In genomic region chr9:35733109-35733541, GRCh38 we compare ENCODE assay signal across 8 cellular contexts. TPM values are rescaled to one million over a fixed set of nuclear protein-coding genes. Genes with fewer than 3 reads are reported as not detected.
A peak's percentile ranks its signal among the peaks of the same experiment; 100 is the strongest.
DNase-seq lines count a peak whose midpoint lies in the region; ATAC-seq and TF ChIP-seq lines count a peak whose summit lies in the region.

No MANE protein-coding gene starts in this region.

- H3K4me3 Mint-ChIP-seq in activated CD4-positive, alpha-beta memory T cell treated with anti-CD3 and anti-CD28 coated beads, Interleukin-2, amount 10 ng/mL, durations not matched to agents 7 days and 5 days: no peak overlapping the region
- no peak overlapping the region for H3K4me3 Mint-ChIP-seq in activated CD4-positive, alpha-beta memory T cell treated with anti-CD3 and anti-CD28 coated beads for 36 hours
- peak overlapping the region in 1 of 3 donors; percentile 95 for H3K4me3 Mint-ChIP-seq in T-cell

- DNase-seq in activated CD4-positive, alpha-beta memory T cell treated with anti-CD3 and anti-CD28 coated beads, Interleukin-2, amount 10 ng/mL, durations not matched to agents 7 days and 5 days: no peak
- DNase-seq in activated CD4-positive, alpha-beta memory T cell treated with anti-CD3 and anti-CD28 coated beads for 36 hours: no peak
- DNase-seq in LoVo (ENCODE audit: low spot score): peak; percentile 57
- DNase-seq in T-cell: peak in 2 of 34 experiments; percentile 12 to 13
- no peak for DNase-seq in esophagus muscularis mucosa (ENCODE audit: extremely low spot score)
- peak; percentile 96 for DNase-seq in osteoblast (ENCODE audit: insufficient read length, low spot score, missing footprints)
- DNase-seq in pons (ENCODE audit: low spot score): no peak

- peaks cover 43% of the 10 kb centered on the region for H3K36me3 Mint-ChIP-seq in activated CD4-positive, alpha-beta memory T cell treated with anti-CD3 and anti-CD28 coated beads, Interleukin-2, amount 10 ng/mL, durations not matched to agents 7 days and 5 days (ENCODE audit: low read depth)
- H3K36me3 Mint-ChIP-seq in activated CD4-positive, alpha-beta memory T cell treated with anti-CD3 and anti-CD28 coated beads for 36 hours: peaks cover 24% of the 10 kb centered on the region
- peaks cover 17% of the 10 kb centered on the region for H3K36me3 Mint-ChIP-seq in T-cell

- intact Hi-C loops in activated CD4-positive, alpha-beta memory T cell treated with anti-CD3 and anti-CD28 coated beads for 36 hours (cut with micrococcal nuclease): loop anchor here (2.0 to 10.0 kb wide), 5 partner anchors 24 to 744 kb away; partner anchors contain the start of genes DNAJB5, FAM221B, FANCG and TMEM8B
- intact Hi-C loops in esophagus muscularis mucosa (cut with DNase I): no loop called here

- H2AFZ ChIP-seq in osteoblast (ENCODE audit: low read length): peak overlapping the region; percentile 86

- H4K20me1 ChIP-seq in osteoblast (ENCODE audit: insufficient read depth, low read length): peaks cover 32% of the 10 kb centered on the region

- peaks cover 65% of the 10 kb centered on the region for H3K79me2 ChIP-seq in osteoblast (ENCODE audit: insufficient read depth, low read length)

- POLR2A ChIA-PET in activated CD4-positive, alpha-beta memory T cell treated with anti-CD3 and anti-CD28 coated beads, Interleukin-2, amount 10 ng/mL, durations not matched to agents 7 days and 5 days (lab: Charles Lee): interaction anchor here (0.8 to 7.6 kb wide), 14 partner anchors 14 to 129 kb away, joined by 3 to 147 read pairs (median 7); partner anchors contain the start of genes ARHGEF39, CCDC107, GBA2 and HINT2
- POLR2A ChIA-PET in activated CD4-positive, alpha-beta memory T cell treated with anti-CD3 and anti-CD28 coated beads for 36 hours (lab: Charles Lee): interaction anchor here (1.0 to 3.7 kb wide), 9 partner anchors 11 to 129 kb away, joined by 3 to 20 read pairs (median 6); partner anchors contain the start of genes CCDC107, GBA2, HINT2 and RGP1
- POLR2A ChIA-PET in T-cell (lab: Charles Lee): no interaction called here

- peaks cover 23% of the 10 kb centered on the region for H3K4me1 Mint-ChIP-seq in activated CD4-positive, alpha-beta memory T cell treated with anti-CD3 and anti-CD28 coated beads, Interleukin-2, amount 10 ng/mL, durations not matched to agents 7 days and 5 days
- peaks cover 22% of the 10 kb centered on the region for H3K4me1 Mint-ChIP-seq in activated CD4-positive, alpha-beta memory T cell treated with anti-CD3 and anti-CD28 coated beads for 36 hours (ENCODE audit: low read depth)
- peaks cover 17 to 31% (median 30%) of the 10 kb centered on the region in 3 donors for H3K4me1 Mint-ChIP-seq in T-cell

- H3K27ac Mint-ChIP-seq in activated CD4-positive, alpha-beta memory T cell treated with anti-CD3 and anti-CD28 coated beads, Interleukin-2, amount 10 ng/mL, durations not matched to agents 7 days and 5 days: peak overlapping the region; percentile 89
- no peak overlapping the region for H3K27ac Mint-ChIP-seq in activated CD4-positive, alpha-beta memory T cell treated with anti-CD3 and anti-CD28 coated beads for 36 hours
- peak overlapping the region; percentile 94 to 95 for H3K27ac Mint-ChIP-seq in T-cell

- peak overlapping the region; percentile 91 for H3K4me2 ChIP-seq in osteoblast (ENCODE audit: insufficient read depth, low read length)

- H3K27me3 ChIP-seq in esophagus muscularis mucosa (no peaks in the 10 kb centered on the region), osteoblast (ENCODE audit: insufficient read depth, low read length) (no peaks in the 10 kb centered on the region)

- H3K9me3 ChIP-seq in esophagus muscularis mucosa (no peaks in the 10 kb centered on the region), osteoblast (ENCODE audit: low read depth, low read length) (no peaks in the 10 kb centered on the region)

- H3K4me3 ChIP-seq in esophagus muscularis mucosa (peak overlapping the region; percentile 81 to 96 (median 86)), osteoblast (ENCODE audit: insufficient read depth, low read length) (peak overlapping the region; percentile 90)

- no peaks in the 10 kb centered on the region for H3K9me3 Mint-ChIP-seq in activated CD4-positive, alpha-beta memory T cell treated with anti-CD3 and anti-CD28 coated beads, Interleukin-2, amount 10 ng/mL, durations not matched to agents 7 days and 5 days
- H3K9me3 Mint-ChIP-seq in activated CD4-positive, alpha-beta memory T cell treated with anti-CD3 and anti-CD28 coated beads for 36 hours: no peaks in the 10 kb centered on the region
- H3K9me3 Mint-ChIP-seq in T-cell: no peaks in the 10 kb centered on the region

- no peaks in the 10 kb centered on the region for H3K27me3 Mint-ChIP-seq in activated CD4-positive, alpha-beta memory T cell treated with anti-CD3 and anti-CD28 coated beads, Interleukin-2, amount 10 ng/mL, durations not matched to agents 7 days and 5 days
- H3K27me3 Mint-ChIP-seq in activated CD4-positive, alpha-beta memory T cell treated with anti-CD3 and anti-CD28 coated beads for 36 hours: no peaks in the 10 kb centered on the region
- no peaks in the 10 kb centered on the region for H3K27me3 Mint-ChIP-seq in T-cell

- H3K36me3 ChIP-seq in esophagus muscularis mucosa: peaks cover 32 to 39% (median 38%) of the 10 kb centered on the region in 4 donors
- peaks cover 40% of the 10 kb centered on the region for H3K36me3 ChIP-seq in osteoblast (ENCODE audit: insufficient read depth, low read length)

- 4% methylated on average over 3 of the region's 3 CpGs for WGBS in esophagus muscularis mucosa

- CTCF ChIA-PET in activated CD4-positive, alpha-beta memory T cell treated with anti-CD3 and anti-CD28 coated beads, Interleukin-2, amount 10 ng/mL, durations not matched to agents 7 days and 5 days (lab: Charles Lee): interaction anchor here (1.0 to 8.0 kb wide), 6 partner anchors 14 to 129 kb away, joined by 4 to 95 read pairs (median 39); partner anchors contain the start of genes CCDC107, GBA2, RGP1 and RMRP
- CTCF ChIA-PET in activated CD4-positive, alpha-beta memory T cell treated with anti-CD3 and anti-CD28 coated beads for 36 hours (lab: Charles Lee): interaction anchor here (0.9 to 9.6 kb wide), 9 partner anchors 14 to 149 kb away, joined by 3 to 101 read pairs (median 9); partner anchors contain the start of genes ARHGEF39, CCDC107, GBA2 and RGP1
- CTCF ChIA-PET in T-cell (lab: Charles Lee): interaction anchor here (1.6 to 2.9 kb wide), 6 partner anchors 16 to 87 kb away, joined by 3 to 26 read pairs (median 10); partner anchors contain the start of genes CCDC107 (in 1 of the 2), GBA2 (in 1 of the 2), HINT2 (in 1 of the 2) and RGP1 (in 1 of the 2)

- TF ChIP-seq EP300 in esophagus muscularis mucosa (IDR thresholded peaks at IDR 0.05): no peak

- ATAC-seq in T-cell (replicated peaks in 1 of 4) (no peak), HG02870 (IDR thresholded peaks at IDR 0.05; ENCODE audit: unreplicated experiment) (no peak)

- H3K4me1 ChIP-seq in esophagus muscularis mucosa (peaks cover 47 to 73% (median 65%) of the 10 kb centered on the region in 4 donors), osteoblast (ENCODE audit: insufficient read depth, low read length) (peaks cover 50% of the 10 kb centered on the region)

- H3K27ac ChIP-seq in esophagus muscularis mucosa (replicated peaks in 1 of 4) (peak overlapping the region; percentile 97 to 99 (median 99)), osteoblast (ENCODE audit: low read depth, low read length) (peak overlapping the region; percentile 87)

- TF ChIP-seq POLR2A in esophagus muscularis mucosa (IDR thresholded peaks at IDR 0.05; ENCODE audit: low read depth): no peak

- TF ChIP-seq CTCF in esophagus muscularis mucosa (IDR thresholded peaks at IDR 0.05): no peak
- TF ChIP-seq CTCF in osteoblast (IDR thresholded peaks at IDR 0.05; ENCODE audit: extremely low read depth, low read depth, low read length): peak; percentile 15

RNA-seq across cellular contexts. Expression of gene CREB3, which starts 0.7 kb away (rescaled TPM):
- 10 to 100 TPM; 23.2 to 24.1 TPM for total RNA-seq in activated CD4-positive, alpha-beta memory T cell treated with anti-CD3 and anti-CD28 coated beads, Interleukin-2, amount 10 ng/mL, durations not matched to agents 7 days and 5 days
- 10 to 100 TPM; 27.7 to 29.9 TPM for total RNA-seq in activated CD4-positive, alpha-beta memory T cell treated with anti-CD3 and anti-CD28 coated beads for 36 hours
- 10 to 100 TPM; 15.9 to 22.6 (median 19.3) TPM for total RNA-seq in T-cell
- 10 to 100 TPM; 65.6 to 97.3 (median 85.4) TPM for total RNA-seq in esophagus muscularis mucosa
- total RNA-seq in osteoblast: 56.6 and 64.8 TPM in 2 replicates

RNA-seq across cellular contexts. Expression of gene TLN1, which starts 1.1 kb away (rescaled TPM):
- total RNA-seq in activated CD4-positive, alpha-beta memory T cell treated with anti-CD3 and anti-CD28 coated beads, Interleukin-2, amount 10 ng/mL, durations not matched to agents 7 days and 5 days: 100 to 1,000 TPM; 341 to 354 TPM
- total RNA-seq in activated CD4-positive, alpha-beta memory T cell treated with anti-CD3 and anti-CD28 coated beads for 36 hours: 100 to 1,000 TPM; 285 to 287 TPM
- total RNA-seq in T-cell: 100 to 1,000 TPM; 229 to 366 (median 294) TPM
- 1,000 to 10,000 TPM in 3 of 4 donors, 100 to 1,000 TPM in 1; 934 to 1,435 (median 1,196) TPM for total RNA-seq in esophagus muscularis mucosa
- 306 and 376 TPM in 2 replicates for total RNA-seq in osteoblast

RNA-seq across cellular contexts. Expression of gene GBA2, which starts 15.9 kb away (rescaled TPM):
- total RNA-seq in activated CD4-positive, alpha-beta memory T cell treated with anti-CD3 and anti-CD28 coated beads, Interleukin-2, amount 10 ng/mL, durations not matched to agents 7 days and 5 days: 10 to 100 TPM; 45.8 to 49.1 TPM
- total RNA-seq in activated CD4-positive, alpha-beta memory T cell treated with anti-CD3 and anti-CD28 coated beads for 36 hours: 10 to 100 TPM; 30.4 to 30.7 TPM
- total RNA-seq in T-cell: 10 to 100 TPM; 35.4 to 63.3 (median 60.1) TPM
- 10 to 100 TPM; 44.0 to 67.8 (median 55.5) TPM for total RNA-seq in esophagus muscularis mucosa
- 29.5 and 31.1 TPM in 2 replicates for total RNA-seq in osteoblast

RNA-seq across cellular contexts. Expression of gene RGP1, which starts 16.0 kb away (rescaled TPM):
- 10 to 100 TPM; 29.1 to 29.5 TPM for total RNA-seq in activated CD4-positive, alpha-beta memory T cell treated with anti-CD3 and anti-CD28 coated beads, Interleukin-2, amount 10 ng/mL, durations not matched to agents 7 days and 5 days
- total RNA-seq in activated CD4-positive, alpha-beta memory T cell treated with anti-CD3 and anti-CD28 coated beads for 36 hours: 10 to 100 TPM; 17.4 to 18.0 TPM
- total RNA-seq in T-cell (10 to 100 TPM; 20.6 to 36.5 (median 33.5) TPM), esophagus muscularis mucosa (10 to 100 TPM; 22.0 to 31.8 (median 26.8) TPM), osteoblast (16.5 and 18.5 TPM in 2 replicates)

RNA-seq across cellular contexts. Expression of gene MSMP, which starts 21.0 kb away (rescaled TPM):
- under 1 TPM in 1 of 2 experiments, not detected in 1; 0.48 TPM for total RNA-seq in activated CD4-positive, alpha-beta memory T cell treated with anti-CD3 and anti-CD28 coated beads, Interleukin-2, amount 10 ng/mL, durations not matched to agents 7 days and 5 days
- not detected for total RNA-seq in activated CD4-positive, alpha-beta memory T cell treated with anti-CD3 and anti-CD28 coated beads for 36 hours
- total RNA-seq in T-cell (1 to 10 TPM in 3 of 5 donors, not detected in 2; 1.6 to 5.1 (median 1.6) TPM), esophagus muscularis mucosa (1 to 10 TPM in 1 of 4 donors, not detected in 3; 1.3 TPM), osteoblast (not detected in 2 replicates)

Comparison
In these comparisons a context has a peak if more than half of its experiments do, and no peak if none do; other contexts are left out.
1. DNase-seq: peak in LoVo (single experiment) and osteoblast (single experiment); none in activated CD4-positive, alpha-beta memory T cell treated with anti-CD3 and anti-CD28 coated beads, Interleukin-2, amount 10 ng/mL, durations not matched to agents 7 days and 5 days (single experiment), activated CD4-positive, alpha-beta memory T cell treated with anti-CD3 and anti-CD28 coated beads for 36 hours (single experiment), esophagus muscularis mucosa (single experiment) and pons (single experiment).
2. POLR2A ChIA-PET loops: an anchor here in activated CD4-positive, alpha-beta memory T cell treated with anti-CD3 and anti-CD28 coated beads, Interleukin-2, amount 10 ng/mL, durations not matched to agents 7 days and 5 days (0.8 to 7.6 kb wide) and activated CD4-positive, alpha-beta memory T cell treated with anti-CD3 and anti-CD28 coated beads for 36 hours (1.0 to 3.7 kb wide); none called in T-cell.